ENCODE assay signal across 1 cellular context in the genomic region with DNA sequence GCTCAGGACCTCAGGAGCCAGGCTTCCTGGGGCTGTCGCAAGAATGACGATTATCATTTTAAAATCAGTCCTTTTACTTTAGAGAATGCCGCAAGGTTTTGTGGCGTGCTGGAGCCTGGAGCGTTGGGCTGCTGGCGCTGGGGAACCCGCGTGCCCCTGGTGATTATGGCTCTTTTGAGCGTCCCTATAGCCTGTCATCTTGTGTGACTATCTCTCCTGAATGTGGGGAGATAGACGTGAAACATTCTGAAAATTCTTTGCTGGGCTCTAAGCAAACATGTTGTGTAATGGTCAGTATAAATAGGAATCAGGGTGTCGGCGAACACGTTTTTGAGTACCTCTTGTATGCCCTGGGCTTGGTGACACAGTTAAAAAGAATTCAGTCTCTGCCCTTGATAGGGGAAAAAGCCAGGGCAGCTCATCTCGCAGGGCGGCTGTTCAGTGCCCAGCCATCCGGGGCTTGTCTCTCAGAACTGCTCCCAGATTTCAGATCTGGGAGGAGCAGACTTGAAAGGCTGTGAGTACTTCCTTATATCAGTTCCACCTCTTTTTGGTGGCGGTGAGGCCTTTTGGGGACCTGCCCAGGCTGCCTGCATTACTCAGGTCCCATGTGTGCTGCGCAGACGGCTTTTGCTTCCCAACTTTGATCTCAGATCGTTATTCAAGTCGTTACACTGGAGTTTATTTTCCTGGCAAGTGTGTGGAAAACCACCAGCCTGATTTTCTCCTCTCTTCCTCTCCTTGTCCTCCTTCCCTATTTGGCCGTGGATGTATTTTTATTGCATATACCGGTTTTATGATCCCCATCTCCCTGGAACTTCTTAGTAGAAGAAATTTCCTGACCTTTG.
TF ChIP-seq lines count a peak whose summit lies in the region.

No MANE protein-coding gene starts in this region.

TF ChIP-seq in HepG2, 621 proteins besides CTCF, POLR2A, EP300 and RAD21 (continued from another document and continues in another):
- peak; percentile 31 for TF ChIP-seq RBM39 (IDR thresholded peaks at IDR 0.05; ENCODE audit: low read depth, low read length, poor library complexity, severe bottlenecking)
- TF ChIP-seq PAX8 (CRISPR knock-in tag; IDR thresholded peaks at IDR 0.05; ENCODE audit: borderline replicate concordance): no peak
- TF ChIP-seq SSRP1 (CRISPR knock-in tag; IDR thresholded peaks at IDR 0.05): no peak
- peak; percentile 88; the same call in 1 of the 2 replicates for TF ChIP-seq POLR2AphosphoS2 (IDR thresholded peaks at IDR 0.05; ENCODE audit: low read depth, low read length)
- no peak for TF ChIP-seq USF2 (IDR thresholded peaks at IDR 0.05; ENCODE audit: low read depth, low read length)
- TF ChIP-seq USF2 (CRISPR knock-in tag; IDR thresholded peaks at IDR 0.05; ENCODE audit: borderline replicate concordance): no peak; the same call in 1 of the 2 replicates
- TF ChIP-seq, protein P1, sequence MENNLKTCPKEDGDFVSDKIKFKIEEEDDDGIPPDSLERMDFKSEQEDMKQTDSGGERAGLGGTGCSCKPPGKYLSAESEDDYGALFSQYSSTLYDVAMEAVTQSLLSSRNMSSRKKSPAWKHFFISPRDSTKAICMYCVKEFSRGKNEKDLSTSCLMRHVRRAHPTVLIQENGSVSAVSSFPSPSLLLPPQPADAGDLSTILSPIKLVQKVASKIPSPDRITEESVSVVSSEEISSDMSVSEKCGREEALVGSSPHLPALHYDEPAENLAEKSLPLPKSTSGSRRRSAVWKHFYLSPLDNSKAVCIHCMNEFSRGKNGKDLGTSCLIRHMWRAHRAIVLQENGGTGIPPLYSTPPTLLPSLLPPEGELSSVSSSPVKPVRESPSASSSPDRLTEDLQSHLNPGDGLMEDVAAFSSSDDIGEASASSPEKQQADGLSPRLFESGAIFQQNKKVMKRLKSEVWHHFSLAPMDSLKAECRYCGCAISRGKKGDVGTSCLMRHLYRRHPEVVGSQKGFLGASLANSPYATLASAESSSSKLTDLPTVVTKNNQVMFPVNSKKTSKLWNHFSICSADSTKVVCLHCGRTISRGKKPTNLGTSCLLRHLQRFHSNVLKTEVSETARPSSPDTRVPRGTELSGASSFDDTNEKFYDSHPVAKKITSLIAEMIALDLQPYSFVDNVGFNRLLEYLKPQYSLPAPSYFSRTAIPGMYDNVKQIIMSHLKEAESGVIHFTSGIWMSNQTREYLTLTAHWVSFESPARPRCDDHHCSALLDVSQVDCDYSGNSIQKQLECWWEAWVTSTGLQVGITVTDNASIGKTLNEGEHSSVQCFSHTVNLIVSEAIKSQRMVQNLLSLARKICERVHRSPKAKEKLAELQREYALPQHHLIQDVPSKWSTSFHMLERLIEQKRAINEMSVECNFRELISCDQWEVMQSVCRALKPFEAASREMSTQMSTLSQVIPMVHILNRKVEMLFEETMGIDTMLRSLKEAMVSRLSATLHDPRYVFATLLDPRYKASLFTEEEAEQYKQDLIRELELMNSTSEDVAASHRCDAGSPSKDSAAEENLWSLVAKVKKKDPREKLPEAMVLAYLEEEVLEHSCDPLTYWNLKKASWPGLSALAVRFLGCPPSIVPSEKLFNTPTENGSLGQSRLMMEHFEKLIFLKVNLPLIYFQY (CRISPR knock-in tag; IDR thresholded peaks at IDR 0.05; ENCODE audit: borderline replicate concordance): peak; percentile 77
- TF ChIP-seq ATRX (CRISPR knock-in tag; IDR thresholded peaks at IDR 0.05; ENCODE audit: borderline replicate concordance): no peak
- TF ChIP-seq ZNF839 (CRISPR knock-in tag; IDR thresholded peaks at IDR 0.05; ENCODE audit: borderline replicate concordance): no peak
- TF ChIP-seq ZBTB21 (CRISPR knock-in tag; IDR thresholded peaks at IDR 0.05): peak; percentile 40; the same call in 1 of the 2 replicates
- TF ChIP-seq ZMYM4 (CRISPR knock-in tag; IDR thresholded peaks at IDR 0.05): peak; percentile 76
- TF ChIP-seq DNMT1 (CRISPR knock-in tag; IDR thresholded peaks at IDR 0.05): no peak
- TF ChIP-seq PTBP1 (IDR thresholded peaks at IDR 0.05; ENCODE audit: low read depth, low read length, poor library complexity, severe bottlenecking): no peak
- TF ChIP-seq RFX1 (IDR thresholded peaks at IDR 0.05): no peak
- TF ChIP-seq ZKSCAN5 (CRISPR knock-in tag; IDR thresholded peaks at IDR 0.05): no peak
- TF ChIP-seq ZNF558 (CRISPR knock-in tag; IDR thresholded peaks at IDR 0.05; ENCODE audit: borderline replicate concordance): 0 out of 2 replicates have a peak, but pooled peaks have one; percentile 40
- TF ChIP-seq REPIN1 (CRISPR knock-in tag; IDR thresholded peaks at IDR 0.05; ENCODE audit: borderline replicate concordance, low read depth): no peak
- TF ChIP-seq SOX5 (CRISPR knock-in tag; IDR thresholded peaks at IDR 0.05; ENCODE audit: borderline replicate concordance): peak; percentile 89; the same call in 1 of the 2 replicates
- peak; percentile 56; the same call in 1 of the 2 replicates for TF ChIP-seq GATA4 (IDR thresholded peaks at IDR 0.05; ENCODE audit: borderline replicate concordance, low read depth)
- TF ChIP-seq POGK (CRISPR knock-in tag; conservative IDR thresholded peaks at IDR 0.05): no peak; the same call in 1 of the 2 replicates
- TF ChIP-seq GLI4 (CRISPR knock-in tag; IDR thresholded peaks at IDR 0.05; ENCODE audit: borderline replicate concordance): no peak
- no peak for TF ChIP-seq PRPF4 (IDR thresholded peaks at IDR 0.05; ENCODE audit: low read depth, low read length, poor library complexity, severe bottlenecking)
- peak; percentile 92 for TF ChIP-seq DRAP1 (CRISPR knock-in tag; IDR thresholded peaks at IDR 0.05)
- 0 out of 2 replicates have a peak, but pooled peaks have one; percentile 3 for TF ChIP-seq ZNF362 (CRISPR knock-in tag; IDR thresholded peaks at IDR 0.05; ENCODE audit: borderline replicate concordance)
- TF ChIP-seq RBM22 (optimal IDR thresholded peaks at IDR 0.05; ENCODE audit: low read length): peak; percentile 7
- 0 out of 2 replicates have a peak, but pooled peaks have one; percentile 4 for TF ChIP-seq GTF3A (CRISPR knock-in tag; conservative IDR thresholded peaks at IDR 0.05)
- no peak for TF ChIP-seq CREB3 (CRISPR knock-in tag; IDR thresholded peaks at IDR 0.05)
- TF ChIP-seq NR2F2 (IDR thresholded peaks at IDR 0.05; ENCODE audit: borderline replicate concordance, low read depth): peak; percentile 60; the same call in 1 of the 2 replicates
- TF ChIP-seq, protein P2, sequence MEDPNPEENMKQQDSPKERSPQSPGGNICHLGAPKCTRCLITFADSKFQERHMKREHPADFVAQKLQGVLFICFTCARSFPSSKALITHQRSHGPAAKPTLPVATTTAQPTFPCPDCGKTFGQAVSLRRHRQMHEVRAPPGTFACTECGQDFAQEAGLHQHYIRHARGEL (CRISPR knock-in tag; IDR thresholded peaks at IDR 0.05): no peak
- TF ChIP-seq DMTF1 (CRISPR knock-in tag; IDR thresholded peaks at IDR 0.05): no peak; the same call in 1 of the 2 replicates
- peak; percentile 37; the same call in 1 of the 2 replicates for TF ChIP-seq SNAPC2 (CRISPR knock-in tag; IDR thresholded peaks at IDR 0.05)
- peak; percentile 40; the same call in 1 of the 2 replicates for TF ChIP-seq ZNF143 (CRISPR knock-in tag; IDR thresholded peaks at IDR 0.05)
- no peak for TF ChIP-seq ZNF234 (CRISPR knock-in tag; conservative IDR thresholded peaks at IDR 0.05)
- TF ChIP-seq ZNF24 (IDR thresholded peaks at IDR 0.05): no peak
- no peak for TF ChIP-seq ZNF446 (CRISPR knock-in tag; IDR thresholded peaks at IDR 0.05)
- TF ChIP-seq ZNF512B (CRISPR knock-in tag; IDR thresholded peaks at IDR 0.05; ENCODE audit: borderline replicate concordance): no peak; the same call in 1 of the 2 replicates
- no peak; the same call in 1 of the 2 replicates for TF ChIP-seq KLF15 (CRISPR knock-in tag; IDR thresholded peaks at IDR 0.05; ENCODE audit: borderline replicate concordance)
- peak; percentile 97 for TF ChIP-seq ATF3 (CRISPR knock-in tag; IDR thresholded peaks at IDR 0.05)
- TF ChIP-seq ZNF788 (CRISPR knock-in tag; IDR thresholded peaks at IDR 0.05; ENCODE audit: borderline replicate concordance): peak; percentile 67; the same call in 1 of the 2 replicates
- no peak for TF ChIP-seq ZNF550 (CRISPR knock-in tag; IDR thresholded peaks at IDR 0.05; ENCODE audit: borderline replicate concordance)
- TF ChIP-seq THYN1 (CRISPR knock-in tag; IDR thresholded peaks at IDR 0.05; ENCODE audit: borderline replicate concordance, low read depth): no peak
